ENCODE assay signal across 20 cellular contexts in genomic region chr4:48360966-48361470, GRCh38. TPM values are rescaled to one million over a fixed set of nuclear protein-coding genes. Genes with fewer than 3 reads are reported as not detected.
DNase-seq lines count a peak whose midpoint lies in the region; ATAC-seq, FAIRE-seq and TF ChIP-seq lines count a peak whose summit lies in the region.
"Had no signal": no experiment of that assay in that cellular context is flagged by ENCODE, and none has a peak within 500 bp of the region (broad histone marks: within the 10 kb centered on the region; RNA-seq: fewer than 3 reads in every experiment).

No MANE protein-coding gene starts in this region.

- H3K27me3 Mint-ChIP-seq in GM23338 (ENCODE audit: insufficient read depth, low read depth, poor library complexity) (no peaks in the 10 kb centered on the region), immature natural killer cell (ENCODE audit: low read depth in 3 of 3) (peaks cover 0 to 1% (median 0%) of the 10 kb centered on the region in 3 donors)
- H3K27me3 Mint-ChIP-seq in activated CD4-positive, alpha-beta memory T cell treated with anti-CD3 and anti-CD28 coated beads for 36 hours, result no peaks in the 10 kb centered on the region

- CTCF ChIA-PET in GM12878 (lab: Yijun Ruan, JAX), result interaction anchor here (0.7 to 1.1 kb wide), 4 partner anchors 9 to 187 kb away, joined by 3 to 5 read pairs (median 3); no protein-coding TSS in a partner anchor
- CTCF ChIA-PET in activated CD4-positive, alpha-beta memory T cell treated with anti-CD3 and anti-CD28 coated beads for 36 hours (lab: Charles Lee), result interaction anchor here (0.5 kb wide), 1 partner anchor 20 kb away, joined by 3 read pairs; no protein-coding TSS in a partner anchor

- TF ChIP-seq POLR2A in GM12878 (IDR thresholded peaks at IDR 0.05; ENCODE audit: low read depth, low read length), result no peak
- TF ChIP-seq POLR2A in transverse colon (IDR thresholded peaks at IDR 0.05), result no peak

- H3K9me3 Mint-ChIP-seq in GM23338 (peaks cover 17% of the 10 kb centered on the region), immature natural killer cell (no peaks in the 10 kb centered on the region)
- no peaks in the 10 kb centered on the region for H3K9me3 Mint-ChIP-seq in activated CD4-positive, alpha-beta memory T cell treated with anti-CD3 and anti-CD28 coated beads for 36 hours

- H3K4me1 Mint-ChIP-seq in GM23338 (peaks cover 3% of the 10 kb centered on the region), immature natural killer cell (peaks cover 26 to 47% of the 10 kb centered on the region in 2 donors)
- H3K4me1 Mint-ChIP-seq in activated CD4-positive, alpha-beta memory T cell treated with anti-CD3 and anti-CD28 coated beads for 36 hours (ENCODE audit: low read depth), result peaks cover 14% of the 10 kb centered on the region

- BruUV-seq in GM12878 (replicated peaks; lab: Mats Ljungman, UMichigan), result TSS peak; percentile 33

- peak overlapping the region; percentile 12; the same call in 1 of the 2 replicates for H3K27ac ChIP-seq in 22Rv1
- no peak overlapping the region for H3K27ac ChIP-seq in GM23338 (ENCODE audit: low read depth)
- H3K27ac ChIP-seq in GM12878 (ENCODE audit: control insufficient read depth, insufficient read depth), result no peak overlapping the region
- H3K27ac ChIP-seq in transverse colon, result no peak overlapping the region
- H3K27ac ChIP-seq: KMS-11, prostate gland, spleen, uterus had no signal

- in situ Hi-C loops in GM12878 (cut with MboI), result no loop called here
- in situ Hi-C loops in transverse colon (cut with MboI; ENCODE audit: low pct_ligation_motif_present in 1 of 4, low pct_unique_long_range_greater_than_20kb in 1 of 4, low sequenced_read_pairs in 3 of 4), result no loop called here

- RAD21 ChIA-PET in GM12878 (lab: Charles Lee; ENCODE audit: unreplicated experiment), result interaction anchor here (1.0 kb wide), 1 partner anchor 45 kb away, joined by 3 read pairs; no protein-coding TSS in a partner anchor

- peaks cover 78% of the 10 kb centered on the region for H3K79me2 ChIP-seq in GM23338 (replicated peaks; ENCODE audit: insufficient read depth)
- H3K79me2 ChIP-seq in GM12878 (ENCODE audit: control insufficient read depth, insufficient read depth, low read length), result peaks cover 5% of the 10 kb centered on the region

- no peak for FAIRE-seq in GM12878 (lab: Jason Lieb, UNC)
- FAIRE-seq: D721Med, GM18507 had no signal

- peaks cover 24% of the 10 kb centered on the region for H3K36me3 Mint-ChIP-seq in GM23338 (ENCODE audit: low read depth)
- peaks cover 0 to 3% (median 0%) of the 10 kb centered on the region in 3 donors for H3K36me3 Mint-ChIP-seq in immature natural killer cell
- H3K36me3 Mint-ChIP-seq in activated CD4-positive, alpha-beta memory T cell treated with anti-CD3 and anti-CD28 coated beads for 36 hours, result peaks cover 4% of the 10 kb centered on the region

- H3K4me3 Mint-ChIP-seq in GM23338 (no peak overlapping the region), immature natural killer cell (no peak overlapping the region)
- no peak overlapping the region for H3K4me3 Mint-ChIP-seq in activated CD4-positive, alpha-beta memory T cell treated with anti-CD3 and anti-CD28 coated beads for 36 hours

- H3K27me3 ChIP-seq in GM23338 (ENCODE audit: insufficient read depth) (no peaks in the 10 kb centered on the region), GM12878 (replicated peaks in 1 of 2; ENCODE audit: control insufficient read depth in 2 of 2, insufficient read depth in 2 of 2, low read length in 1 of 2) (no peaks in the 10 kb centered on the region), transverse colon (no peaks in the 10 kb centered on the region)
- H3K27me3 ChIP-seq: spleen, uterus had no signal

- H3K4me3 ChIP-seq in GM23338 (no peak overlapping the region), GM12878 (no peak overlapping the region), transverse colon (no peak overlapping the region)
- H3K4me3 ChIP-seq: prostate gland, spleen, uterus had no signal

- WGBS in GM12878 (ENCODE audit: insufficient coverage, insufficient replicate concordance, low lambda C conversion rate, missing lambda C conversion rate), result 100% methylated on average over 1 of the region's 1 CpG
- 91 to 93% methylated on average over 1 of the region's 1 CpG for WGBS in transverse colon (ENCODE audit: low coverage in 1 of 2), 2 donors

- H3K36me3 ChIP-seq in GM23338 (ENCODE audit: insufficient read depth) (no peaks in the 10 kb centered on the region), GM12878 (ENCODE audit: control insufficient read depth in 2 of 2, insufficient read depth in 2 of 2, low read length in 1 of 2) (no peaks in the 10 kb centered on the region), transverse colon (no peaks in the 10 kb centered on the region)
- H3K36me3 ChIP-seq: prostate gland, uterus had no signal

- no peak for TF ChIP-seq RAD21 in GM12878 (IDR thresholded peaks at IDR 0.05; ENCODE audit: insufficient read depth, low read depth, low read length)

- H3K4me2 ChIP-seq in GM23338 (no peak overlapping the region), GM12878 (ENCODE audit: control insufficient read depth, insufficient read depth) (no peak overlapping the region)
- H3K4me2 ChIP-seq: KMS-11 had no signal

- H3K9me2 ChIP-seq in GM23338 (ENCODE audit: insufficient read depth), result no peaks in the 10 kb centered on the region

- H3K4me1 ChIP-seq in GM23338 (ENCODE audit: insufficient read depth) (no peaks in the 10 kb centered on the region), GM12878 (ENCODE audit: control insufficient read depth, insufficient read depth, low read length) (no peaks in the 10 kb centered on the region), transverse colon (peaks cover 6 to 21% (median 11%) of the 10 kb centered on the region in 4 donors)
- H3K4me1 ChIP-seq: prostate gland, uterus had no signal

- no peak overlapping the region for H3K9ac ChIP-seq in GM12878 (ENCODE audit: control insufficient read depth, insufficient read depth, low read length)
- H3K9ac ChIP-seq: KMS-11 had no signal

- TF ChIP-seq EP300 in GM12878 (IDR thresholded peaks at IDR 0.05; ENCODE audit: borderline replicate concordance in 1 of 2, control insufficient read depth in 1 of 2, low read depth in 2 of 2, low read length in 2 of 2) (no peak), transverse colon (IDR thresholded peaks at IDR 0.05; ENCODE audit: low read depth) (no peak)

- H2AFZ ChIP-seq in GM23338 (no peak overlapping the region), GM12878 (ENCODE audit: control insufficient read depth, low read depth, low read length) (no peak overlapping the region)

- DNase-seq in GM23338 (ENCODE audit: low spot score) (no peak), GM12878 (ENCODE audit: low read depth, low spot score) (no peak), immature natural killer cell (no peak), COR-L47 (lab: John Stamatoyannopoulos, UW) (no peak), transverse colon (no peak)
- DNase-seq in activated CD4-positive, alpha-beta memory T cell treated with anti-CD3 and anti-CD28 coated beads for 36 hours, result no peak
- DNase-seq: activated CD4-positive, alpha-beta T cell treated with anti-CD3 and anti-CD28 coated beads, Interleukin-2, amount 50 U/mL, for 1 hour; cerebellar nuclear complex; NCI-H1417 treated with DMSO at 0.1 percent for 48 hours; NCI-H2227 treated with DMSO at 0.1 percent for 48 hours; NK-92 treated with Interleukin-12 subunit alpha and Interleukin-12 subunit beta, amount 100 ng/mL, for 24 hours; spleen; stimulated activated naive CD4-positive, alpha-beta T cell treated with Interleukin-2 at 50 U/mL for 16 hours; uterus had no signal

- POLR2A ChIA-PET in GM12878 (lab: Charles Lee), result no interaction called here
- POLR2A ChIA-PET in activated CD4-positive, alpha-beta memory T cell treated with anti-CD3 and anti-CD28 coated beads for 36 hours (lab: Charles Lee), result no interaction called here

- H4K20me1 ChIP-seq in GM23338 (replicated peaks; ENCODE audit: insufficient read depth) (peaks cover 6% of the 10 kb centered on the region; the same call in 1 of the 2 replicates), GM12878 (ENCODE audit: control insufficient read depth, insufficient read depth) (no peaks in the 10 kb centered on the region)

- H3F3A ChIP-seq in GM23338 (replicated peaks; ENCODE audit: low read depth), result no peaks in the 10 kb centered on the region

- H3K9me3 ChIP-seq in GM12878 (replicated peaks; ENCODE audit: control insufficient read depth, insufficient read depth, low read length) (no peaks in the 10 kb centered on the region; the same call in 2 of the 3 replicates), transverse colon (no peaks in the 10 kb centered on the region)
- H3K9me3 ChIP-seq: prostate gland, spleen, uterus had no signal

- peak overlapping the region; percentile 9; the same call in 1 of the 2 replicates for H3K27ac Mint-ChIP-seq in GM23338
- peak overlapping the region in 4 of 6 donors; percentile 7 to 33 (median 20) for H3K27ac Mint-ChIP-seq in immature natural killer cell
- H3K27ac Mint-ChIP-seq in activated CD4-positive, alpha-beta memory T cell treated with anti-CD3 and anti-CD28 coated beads for 36 hours, result no peak overlapping the region

- ATAC-seq in GM23338, result no peak
- ATAC-seq in GM12878, result no peak
- no peak for ATAC-seq in HG03442 (IDR thresholded peaks at IDR 0.05; ENCODE audit: unreplicated experiment)

- intact Hi-C loops in GM12878 (cut with micrococcal nuclease; ENCODE audit: unreplicated experiment) (no loop called here), transverse colon (cut with DNase I; ENCODE audit: low total_unique reads) (no loop called here)
- intact Hi-C loops in activated CD4-positive, alpha-beta memory T cell treated with anti-CD3 and anti-CD28 coated beads for 36 hours (cut with micrococcal nuclease), result no loop called here

- SMC1A ChIA-PET in GM12878 (lab: Charles Lee; ENCODE audit: uncharacterized antibody, unreplicated experiment), result interaction anchor here (0.5 to 1.5 kb wide), 6 partner anchors 9 to 137 kb away, joined by 3 to 5 read pairs (median 4); no protein-coding TSS in a partner anchor

- no peak for TF ChIP-seq CTCF in 22Rv1 (IDR thresholded peaks at IDR 0.05)
- TF ChIP-seq CTCF in GM23338 (conservative IDR thresholded peaks at IDR 0.05; ENCODE audit: low read depth in 2 of 2), result no peak
- no peak for TF ChIP-seq CTCF in GM12878 (IDR thresholded peaks at IDR 0.05 in 2 of 3, conservative IDR thresholded peaks at IDR 0.05 in 1 of 3; ENCODE audit: control insufficient read depth in 2 of 3, extremely low read depth in 1 of 3, insufficient read depth in 1 of 3, low read depth in 3 of 3, low read length in 3 of 3)
- TF ChIP-seq CTCF in transverse colon (IDR thresholded peaks at IDR 0.05), result no peak

RNA-seq across cellular contexts. Expression of gene SLAIN2, which starts 19.7 kb away (rescaled TPM):
- 27.9 and 33.5 TPM in 2 replicates for total RNA-seq in GM23338 (2014; rRNA removed; shearing (Covaris generic))
- polyA plus RNA-seq in GM23338 (2016; fragmentation: Nextera tagmentation; extraction: Ambion mirVana) (21.2 and 21.9 TPM in 2 replicates), GM12878 (2011; rRNA removed) (24.3 and 26.1 TPM in 2 replicates), GM12878 (2014; fragmentation: Illumina TruSeq; extraction: Trizol) (73.5 and 96.6 TPM in 2 replicates), GM12878 (2014; fragmentation: Nextera tagmentation; extraction: Ambion mirVana) (1 to 10 TPM; 4.3 to 6.0 TPM), GM12878 (2014; rRNA removed) (13.5 and 13.8 TPM in 2 replicates), GM12878 (2016; fragmentation: Nextera tagmentation; extraction: Ambion mirVana) (10 to 100 TPM; 26.6 to 28.9 TPM), immature natural killer cell (10 to 100 TPM; 15.0 to 36.5 (median 28.4) TPM)
- total RNA-seq in GM12878 (2013; cell fraction: nucleolus; rRNA removed), result 28.9 and 40.8 TPM in 2 replicates
- total RNA-seq in GM12878 (2014; rRNA removed) (11.4 and 17.5 TPM in 2 replicates), GM12878 (2014; rRNA removed; fragmentation: Illumina TruSeq; extraction: Trizol) (36.7 and 38.5 TPM in 2 replicates), GM12878 (2021) (34.8 and 39.2 TPM in 2 replicates), transverse colon (100 to 1,000 TPM in 1 of 4 donors, 10 to 100 TPM in 3; 28.4 to 355 (median 55.8) TPM)
- 32.5 TPM for polyA plus RNA-seq in GM12878 (2011; ENCODE audit: low read depth)
- polyA plus RNA-seq in GM12878 (2011; cell fraction: cytosol; rRNA removed), result 19.2 and 19.7 TPM in 2 replicates
- 6.2 and 13.6 TPM in 2 replicates for polyA plus RNA-seq in GM12878 (2011; cell fraction: nucleus; rRNA removed)
- 28.0 and 28.8 TPM in 2 replicates for polyA plus RNA-seq in GM12878 (2012)
- 23.3 and 38.5 TPM in 2 replicates for polyA minus RNA-seq in GM12878 (2011; rRNA and poly(A)+ RNA removed)
- 10.8 and 13.3 TPM in 2 replicates for polyA minus RNA-seq in GM12878 (2011; cell fraction: cytosol; rRNA and poly(A)+ RNA removed)
- polyA minus RNA-seq in GM12878 (2011; cell fraction: nucleus; rRNA and poly(A)+ RNA removed), result 10.9 and 35.0 TPM in 2 replicates
- 10 to 100 TPM; 54.9 to 63.8 TPM for total RNA-seq in activated CD4-positive, alpha-beta memory T cell treated with anti-CD3 and anti-CD28 coated beads for 36 hours
